Comparison of ENCODE assay signal across 8 cellular contexts in genomic region chr17:6752068-6752909, GRCh38. TPM values are rescaled to one million over a fixed set of nuclear protein-coding genes. Genes with fewer than 3 reads are reported as not detected.
A peak's percentile ranks its signal among the peaks of the same experiment; 100 is the strongest.
DNase-seq lines count a peak whose midpoint lies in the region; ATAC-seq and TF ChIP-seq lines count a peak whose summit lies in the region.

No MANE protein-coding gene starts in this region.

- TF ChIP-seq POLR2A in Peyer's patch (IDR thresholded peaks at IDR 0.05): no peak
- TF ChIP-seq POLR2A in uterus (IDR thresholded peaks at IDR 0.05): no peak

- intact Hi-C loops in dorsolateral prefrontal cortex (cut with DNase I) (no loop called here), uterus (cut with DNase I; ENCODE audit: low total_unique reads) (no loop called here)

- H3K36me3 ChIP-seq in Peyer's patch (no peaks in the 10 kb centered on the region), uterus (no peaks in the 10 kb centered on the region)

- H3K4me3 ChIP-seq in Peyer's patch: no peak overlapping the region
- peak overlapping the region in 2 of 59 donors; percentile 0 to 14 for H3K4me3 ChIP-seq in dorsolateral prefrontal cortex
- no peak overlapping the region for H3K4me3 ChIP-seq in uterus

- DNase-seq in Daoy (ENCODE audit: low read depth): peak; percentile 96
- DNase-seq in Peyer's patch: peak in 1 of 3 donors; percentile 51
- DNase-seq in dorsolateral prefrontal cortex: peak in 1 of 10 donors; percentile 24
- peak; percentile 27 for DNase-seq in midbrain (lab: John Stamatoyannopoulos, UW)
- DNase-seq in uterus: peak; percentile 47 to 73

- TF ChIP-seq CTCF in Peyer's patch (IDR thresholded peaks at IDR 0.05): no peak
- TF ChIP-seq CTCF in dorsolateral prefrontal cortex (IDR thresholded peaks at IDR 0.05 in 54 of 56, conservative IDR thresholded peaks at IDR 0.05 in 2 of 56; ENCODE audit: low read depth in 1 of 56, partially characterized antibody in 56 of 56): no peak
- no peak for TF ChIP-seq CTCF in uterus (IDR thresholded peaks at IDR 0.05)

- no peaks in the 10 kb centered on the region for H3K9me3 ChIP-seq in Peyer's patch
- no peaks in the 10 kb centered on the region for H3K9me3 ChIP-seq in uterus

- no peaks in the 10 kb centered on the region for H3K27me3 ChIP-seq in Peyer's patch
- H3K27me3 ChIP-seq in dorsolateral prefrontal cortex: no peaks in the 10 kb centered on the region
- no peaks in the 10 kb centered on the region for H3K27me3 ChIP-seq in uterus

- no peak for ATAC-seq in GM19467 (IDR thresholded peaks at IDR 0.05; ENCODE audit: unreplicated experiment)
- ATAC-seq in HG03095 (IDR thresholded peaks at IDR 0.05; ENCODE audit: unreplicated experiment): no peak
- no peak for ATAC-seq in GM19397 (IDR thresholded peaks at IDR 0.05; ENCODE audit: unreplicated experiment)

- H3K4me1 ChIP-seq in Peyer's patch (peaks cover 0 to 29% (median 6%) of the 10 kb centered on the region in 4 donors), uterus (peaks cover 0 to 9% of the 10 kb centered on the region in 2 donors)

- H3K27ac ChIP-seq in Peyer's patch (peak overlapping the region; percentile 45 to 82 (median 62)), dorsolateral prefrontal cortex (peak overlapping the region in 53 of 59 donors; percentile 1 to 84 (median 64)), uterus (peak overlapping the region; percentile 65 to 71)

RNA-seq across cellular contexts. Expression of gene XAF1, which starts 3.6 kb away (rescaled TPM):
- total RNA-seq in Daoy (2014; rRNA removed; shearing (Covaris generic)): 7.5 and 13.7 TPM in 2 replicates
- total RNA-seq in Peyer's patch (100 to 1,000 TPM in 1 of 4 donors, 10 to 100 TPM in 3; 29.9 to 218 (median 36.3) TPM), dorsolateral prefrontal cortex (100 to 1,000 TPM in 3 of 120 experiments, 10 to 100 TPM in 117; 13.8 to 131 (median 29.3) TPM), uterus (100 to 1,000 TPM in 1 of 4 donors, 10 to 100 TPM in 3; 16.5 to 139 (median 63.9) TPM)

RNA-seq across cellular contexts. Expression of gene FBXO39, which starts 23.7 kb away (rescaled TPM):
- total RNA-seq in Daoy (2014; rRNA removed; shearing (Covaris generic)): 0.12 and 3.0 TPM in 2 replicates
- total RNA-seq in Peyer's patch (1 to 10 TPM in 1 of 4 donors, under 1 TPM in 1, not detected in 2; 0.53 to 4.1 TPM), dorsolateral prefrontal cortex (1 to 10 TPM in 9 of 120 experiments, under 1 TPM in 67, not detected in 44; 0.24 to 2.4 (median 0.66) TPM), uterus (1 to 10 TPM in 2 of 4 donors, under 1 TPM in 1, not detected in 1; 0.76 to 4.7 (median 2.0) TPM)

RNA-seq across cellular contexts. Expression of gene SLC13A5, which starts 39.1 kb away (rescaled TPM):
- total RNA-seq in Daoy (2014; rRNA removed; shearing (Covaris generic)): not detected in 2 replicates
- not detected for total RNA-seq in Peyer's patch
- total RNA-seq in dorsolateral prefrontal cortex: 10 to 100 TPM in 31 of 120 experiments, 1 to 10 TPM in 89; 2.7 to 39.4 (median 7.6) TPM
- 1 to 10 TPM in 1 of 4 donors, under 1 TPM in 1, not detected in 2; 0.61 to 2.8 TPM for total RNA-seq in uterus
